In the genomic region with DNA sequence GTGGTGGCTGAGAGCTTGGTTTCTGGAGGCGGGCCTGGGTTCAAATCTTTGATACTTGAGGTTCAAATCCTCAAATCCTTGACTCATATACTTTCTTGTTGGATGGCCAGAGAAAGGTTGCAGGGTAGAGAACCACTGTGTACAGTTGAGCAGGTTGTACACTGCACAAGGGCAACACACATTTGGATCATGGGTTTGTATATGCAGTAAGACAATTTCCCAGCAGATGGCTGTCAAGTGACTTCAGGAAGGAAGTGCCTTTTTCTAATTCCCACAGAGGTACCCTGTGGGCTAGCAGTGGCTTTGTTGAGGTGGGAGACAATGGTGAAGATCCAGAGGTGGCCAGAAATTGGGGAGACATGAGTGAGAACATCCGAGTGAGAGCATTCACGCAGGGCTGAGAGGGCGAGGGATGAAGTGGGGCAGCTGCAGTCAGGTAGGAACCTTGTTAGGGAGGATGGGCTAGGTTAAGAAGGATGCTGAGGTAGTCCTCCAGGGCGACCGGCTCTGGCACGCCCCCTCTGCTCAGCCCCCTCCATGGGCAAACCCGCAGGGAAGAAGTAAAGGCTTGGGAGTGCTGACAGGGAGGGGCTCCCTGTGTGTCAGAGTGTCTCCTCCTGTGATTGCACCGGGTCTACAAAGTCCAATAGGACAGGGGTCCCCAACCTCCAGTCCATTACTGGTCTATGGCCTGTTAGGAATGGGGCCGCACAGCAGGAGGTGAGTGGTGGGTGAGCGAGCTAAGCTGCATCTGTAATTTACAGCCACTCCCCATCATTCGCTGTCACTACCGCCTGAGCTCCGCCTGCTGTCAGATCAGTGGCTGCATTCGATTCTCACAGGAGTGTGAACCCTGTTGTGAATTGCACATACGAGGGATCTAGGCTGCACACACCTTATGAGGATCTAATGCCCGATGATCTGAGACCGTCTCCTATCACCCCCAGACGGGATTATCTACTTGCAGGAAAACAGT, we compare ENCODE assay signal across 17 cellular contexts. TPM values are rescaled to one million over a fixed set of nuclear protein-coding genes. Genes with fewer than 3 reads are reported as not detected.
A peak's percentile ranks its signal among the peaks of the same experiment; 100 is the strongest.
DNase-seq lines count a peak whose midpoint lies in the region; ATAC-seq and TF ChIP-seq lines count a peak whose summit lies in the region.
"Had no signal": no experiment of that assay in that cellular context is flagged by ENCODE, and none has a peak within 500 bp of the region (broad histone marks: within the 10 kb centered on the region; RNA-seq: fewer than 3 reads in every experiment).

No MANE protein-coding gene starts in this region.

- no peaks in the 10 kb centered on the region for H3K79me2 ChIP-seq in Loucy (ENCODE audit: insufficient read depth, low read length)
- H3K79me2 ChIP-seq in mesendoderm (ENCODE audit: control insufficient read depth, insufficient read depth, low read length) = no peaks in the 10 kb centered on the region

- H3K4ac ChIP-seq in mesendoderm (ENCODE audit: low read depth, low read length) = no peak overlapping the region

- no peak overlapping the region for H4K8ac ChIP-seq in mesendoderm (ENCODE audit: low read depth, low read length)

- no peak overlapping the region for H3K9ac ChIP-seq in Loucy (ENCODE audit: low read depth, low read length, poor library complexity, severe bottlenecking)
- no peak overlapping the region for H3K9ac ChIP-seq in mesendoderm (ENCODE audit: low read length)

- H3K27me3 ChIP-seq in GM06990 (replicated peaks; ENCODE audit: control insufficient read depth, insufficient read depth, low read length) (no peaks in the 10 kb centered on the region), Loucy (ENCODE audit: insufficient read depth, low read length, poor library complexity, severe bottlenecking) (no peaks in the 10 kb centered on the region), mesendoderm (ENCODE audit: insufficient read depth, low read length, poor library complexity) (no peaks in the 10 kb centered on the region)
- H3K27me3 ChIP-seq: body of pancreas had no signal

- H3K4me2 ChIP-seq in Loucy (ENCODE audit: low read depth, low read length, poor library complexity, severe bottlenecking) (no peak overlapping the region), mesendoderm (ENCODE audit: low read length) (no peak overlapping the region)

- no peaks in the 10 kb centered on the region for H3K36me3 Mint-ChIP-seq in activated T-helper 17 cell treated with anti-CD3 and anti-CD28 coated beads, Interleukin-2, amount 50 U/mL, for 72 hours (ENCODE audit: low read depth)
- H3K36me3 Mint-ChIP-seq: activated CD4-positive, alpha-beta memory T cell treated with anti-CD3 and anti-CD28 coated beads for 36 hours; CD4-positive, alpha-beta memory T cell had no signal

- no peak overlapping the region for H3K27ac Mint-ChIP-seq in activated T-helper 17 cell treated with anti-CD3 and anti-CD28 coated beads, Interleukin-2, amount 50 U/mL, for 72 hours
- H3K27ac Mint-ChIP-seq: activated CD4-positive, alpha-beta memory T cell treated with anti-CD3 and anti-CD28 coated beads for 36 hours had no signal

- no peaks in the 10 kb centered on the region for H3K9me3 ChIP-seq in Loucy (ENCODE audit: insufficient read depth, low read depth, low read length)
- H3K9me3 ChIP-seq: body of pancreas had no signal

- H3K4me1 Mint-ChIP-seq in activated T-helper 17 cell treated with anti-CD3 and anti-CD28 coated beads, Interleukin-2, amount 50 U/mL, for 72 hours = no peaks in the 10 kb centered on the region
- H3K4me1 Mint-ChIP-seq: CD4-positive, alpha-beta memory T cell had no signal

- H3K27ac ChIP-seq in mesendoderm (ENCODE audit: low read depth, low read length) = no peak overlapping the region
- H3K27ac ChIP-seq: body of pancreas had no signal

- no peak overlapping the region for H4K5ac ChIP-seq in mesendoderm (ENCODE audit: low read length)

- no peak overlapping the region for H2BK120ac ChIP-seq in mesendoderm (ENCODE audit: low read depth, low read length)

- no peak for ATAC-seq in activated T-helper 17 cell treated with anti-CD3 and anti-CD28 coated beads, Interleukin-2, amount 50 U/mL, for 72 hours (replicated peaks)
- ATAC-seq: body of pancreas had no signal

- H2AFZ ChIP-seq in Loucy (ENCODE audit: low read length) = no peak overlapping the region

- no peaks in the 10 kb centered on the region for H3F3A ChIP-seq in Loucy (ENCODE audit: low read depth)

- no peaks in the 10 kb centered on the region for H3K9me3 Mint-ChIP-seq in activated T-helper 17 cell treated with anti-CD3 and anti-CD28 coated beads, Interleukin-2, amount 50 U/mL, for 72 hours
- H3K9me3 Mint-ChIP-seq: activated CD4-positive, alpha-beta memory T cell treated with anti-CD3 and anti-CD28 coated beads for 36 hours; CD4-positive, alpha-beta memory T cell had no signal

- H3K56ac ChIP-seq in mesendoderm (ENCODE audit: low read length) = no peak overlapping the region

- no peak overlapping the region for H3K4me3 ChIP-seq in GM06990 (replicated peaks; ENCODE audit: low read depth, low read length)
- H3K4me3 ChIP-seq in Loucy (ENCODE audit: low read length, poor library complexity, severe bottlenecking) = no peak overlapping the region
- H3K4me3 ChIP-seq in mesendoderm (ENCODE audit: low read length) = no peak overlapping the region
- H3K4me3 ChIP-seq: body of pancreas had no signal

- H3K9me2 ChIP-seq in Loucy (replicated peaks; ENCODE audit: low read depth, low read length) = no peaks in the 10 kb centered on the region

- no peaks in the 10 kb centered on the region for H3K27me3 Mint-ChIP-seq in activated T-helper 17 cell treated with anti-CD3 and anti-CD28 coated beads, Interleukin-2, amount 50 U/mL, for 72 hours
- H3K27me3 Mint-ChIP-seq: activated CD4-positive, alpha-beta memory T cell treated with anti-CD3 and anti-CD28 coated beads for 36 hours had no signal

- H3K4me3 Mint-ChIP-seq in activated T-helper 17 cell treated with anti-CD3 and anti-CD28 coated beads, Interleukin-2, amount 50 U/mL, for 72 hours = no peak overlapping the region
- H3K4me3 Mint-ChIP-seq: activated CD4-positive, alpha-beta memory T cell treated with anti-CD3 and anti-CD28 coated beads for 36 hours; CD4-positive, alpha-beta memory T cell had no signal

- no peak for DNase-seq in GM06990 (ENCODE audit: extremely low read depth, insufficient read length)
- peak; percentile 20 for DNase-seq in mesendoderm
- no peak for DNase-seq in erythroblast (lab: John Stamatoyannopoulos, UW)
- no peak for DNase-seq in islet precursor cell
- DNase-seq: activated CD4-positive, alpha-beta memory T cell treated with anti-CD3 and anti-CD28 coated beads for 36 hours; activated naive CD4-positive, alpha-beta T cell; body of pancreas; CD4-positive, alpha-beta memory T cell; foreskin melanocyte; mesenchymal stem cell; NCI-H1417 treated with DMSO at 0.1 percent for 48 hours; NCI-H510A treated with DMSO at 0.1 percent for 48 hours; occipital lobe; SHP77; stimulated activated CD4-positive, alpha-beta T cell treated with anti-CD3 and anti-CD28 coated beads, Interleukin-15, amount 100 ng/mL, for 24 hours had no signal

- no peaks in the 10 kb centered on the region for H4K20me1 ChIP-seq in Loucy (ENCODE audit: insufficient read depth, low read length, poor library complexity, severe bottlenecking)

- peak; percentile 8 for TF ChIP-seq CTCF in GM06990 (IDR thresholded peaks at IDR 0.05; ENCODE audit: insufficient read depth, low read length, poor library complexity, severe bottlenecking)
- TF ChIP-seq CTCF in Loucy (conservative IDR thresholded peaks at IDR 0.05; ENCODE audit: low read length) = peak; percentile 13; the same call in 1 of the 2 replicates

- no CpG with 5 or more reads among the region's 19 CpGs for WGBS in mesendoderm (ENCODE audit: extremely low coverage, insufficient coverage, low lambda C conversion rate)

- H3K79me1 ChIP-seq in mesendoderm (ENCODE audit: low read length) = no peaks in the 10 kb centered on the region

- H3K23ac ChIP-seq in mesendoderm (ENCODE audit: low read length) = no peak overlapping the region

- H2BK5ac ChIP-seq in mesendoderm (ENCODE audit: low read length) = no peak overlapping the region

- no peak overlapping the region for H2BK15ac ChIP-seq in mesendoderm (replicated peaks; ENCODE audit: low read depth)

- no peak overlapping the region for H2AK5ac ChIP-seq in mesendoderm (ENCODE audit: low read length)

- TF ChIP-seq POLR2A in erythroblast (IDR thresholded peaks at IDR 0.05; ENCODE audit: low read length) = no peak

- H3K36me3 ChIP-seq in GM06990 (ENCODE audit: control insufficient read depth, insufficient read depth, low read length) (no peaks in the 10 kb centered on the region), Loucy (ENCODE audit: insufficient read depth, low read length) (no peaks in the 10 kb centered on the region), mesendoderm (ENCODE audit: control insufficient read depth, insufficient read depth, low read length) (no peaks in the 10 kb centered on the region)

- no peak overlapping the region for H3K18ac ChIP-seq in mesendoderm (ENCODE audit: low read length)

- H3K4me1 ChIP-seq in Loucy (ENCODE audit: insufficient read depth, low read length, poor library complexity, severe bottlenecking) = no peaks in the 10 kb centered on the region
- peaks cover 3% of the 10 kb centered on the region for H3K4me1 ChIP-seq in mesendoderm (ENCODE audit: control insufficient read depth, low read depth, low read length)
- H3K4me1 ChIP-seq: body of pancreas had no signal

RNA-seq across cellular contexts. Expression of a gene that starts 2.7 kb away (rescaled TPM):
- polyA plus RNA-seq in mesendoderm (2013, experiment 1 of 2) = 12.4 TPM
- polyA plus RNA-seq in mesendoderm (2013, experiment 2 of 2) = 14.3 TPM
- not detected for total RNA-seq in activated T-helper 17 cell treated with anti-CD3 and anti-CD28 coated beads, Interleukin-2, amount 50 U/mL, for 72 hours
- total RNA-seq: activated CD4-positive, alpha-beta memory T cell treated with anti-CD3 and anti-CD28 coated beads for 36 hours; CD4-positive, alpha-beta memory T cell had no signal
- polyA plus RNA-seq: CD4-positive, alpha-beta memory T cell had no signal

RNA-seq across cellular contexts. Expression of a gene that starts 8.6 kb away (rescaled TPM):
- polyA plus RNA-seq in mesendoderm (2013, experiment 1 of 2) = 29.2 TPM
- 26.5 TPM for polyA plus RNA-seq in mesendoderm (2013, experiment 2 of 2)
- total RNA-seq in activated T-helper 17 cell treated with anti-CD3 and anti-CD28 coated beads, Interleukin-2, amount 50 U/mL, for 72 hours = 10 to 100 TPM; 15.1 to 38.1 TPM

RNA-seq across cellular contexts. Expression of a gene that starts 29.3 kb away (rescaled TPM):
- 7.8 TPM for polyA plus RNA-seq in mesendoderm (2013, experiment 1 of 2)
- 8.3 TPM for polyA plus RNA-seq in mesendoderm (2013, experiment 2 of 2)
- total RNA-seq in activated T-helper 17 cell treated with anti-CD3 and anti-CD28 coated beads, Interleukin-2, amount 50 U/mL, for 72 hours = 10 to 100 TPM in 1 of 2 donors, 1 to 10 TPM in 1; 8.5 to 18.6 TPM

RNA-seq across cellular contexts. Expression of a gene that starts 34.5 kb away (rescaled TPM):
- 14.7 TPM for polyA plus RNA-seq in mesendoderm (2013, experiment 1 of 2)
- 15.9 TPM for polyA plus RNA-seq in mesendoderm (2013, experiment 2 of 2)
- 10 to 100 TPM in 1 of 2 donors, 1 to 10 TPM in 1; 7.3 to 11.7 TPM for total RNA-seq in activated T-helper 17 cell treated with anti-CD3 and anti-CD28 coated beads, Interleukin-2, amount 50 U/mL, for 72 hours
